17 cellular contexts compared by ENCODE assay signal in genomic region chr5:39699164-39699563, GRCh38.
"Had no signal": no experiment of that assay in that cellular context is flagged by ENCODE, and none has a peak within 500 bp of the region (broad histone marks: within the 10 kb centered on the region; RNA-seq: fewer than 3 reads in every experiment).

No MANE protein-coding gene starts in this region.

- ATAC-seq: foreskin keratinocyte; lower lobe of right lung; stimulated activated naive CD8-positive, alpha-beta T cell treated with anti-CD3 and anti-CD28 coated beads, Interleukin-15, Interleukin-2, amounts not matched to agents 100 U/mL and 50 U/mL, for 24 hours had no signal

- H3K9me3 ChIP-seq: adrenal gland, lower lobe of right lung, tibial artery, uterus had no signal

- DNase-seq: activated CD4-positive, alpha-beta T cell treated with anti-CD3 and anti-CD28 coated beads for 1 hour; activated gamma-delta T cell; adrenal gland; effector memory CD4-positive, alpha-beta T cell; hippocampal formation; lower lobe of right lung; nucleus accumbens; posterior cingulate gyrus; stimulated activated CD4-positive, alpha-beta T cell treated with anti-CD3 and anti-CD28 coated beads, Interleukin-2, amount 100 ng/mL, for 24 hours; stimulated activated naive CD8-positive, alpha-beta T cell treated with anti-CD3 and anti-CD28 coated beads, Interleukin-15, Interleukin-2, amounts not matched to agents 100 U/mL and 50 U/mL, for 24 hours; substantia nigra; T-helper 2 cell; tibial artery; uterus; WERI-Rb-1 had no signal

- H3K36me3 ChIP-seq: adrenal gland, cardiac muscle cell, lower lobe of right lung, tibial artery, uterus, WERI-Rb-1 had no signal

- H3K4me1 ChIP-seq: adrenal gland, foreskin keratinocyte, lower lobe of right lung, tibial artery, uterus had no signal

- H3K4me3 ChIP-seq: adrenal gland, cardiac muscle cell, lower lobe of right lung, tibial artery, uterus had no signal

- H3K27me3 ChIP-seq: adrenal gland, cardiac muscle cell, foreskin keratinocyte, tibial artery, uterus had no signal

- H3K27ac ChIP-seq: adrenal gland, cardiac muscle cell, foreskin keratinocyte, lower lobe of right lung, tibial artery, uterus, WERI-Rb-1 had no signal
